In the genomic region with DNA sequence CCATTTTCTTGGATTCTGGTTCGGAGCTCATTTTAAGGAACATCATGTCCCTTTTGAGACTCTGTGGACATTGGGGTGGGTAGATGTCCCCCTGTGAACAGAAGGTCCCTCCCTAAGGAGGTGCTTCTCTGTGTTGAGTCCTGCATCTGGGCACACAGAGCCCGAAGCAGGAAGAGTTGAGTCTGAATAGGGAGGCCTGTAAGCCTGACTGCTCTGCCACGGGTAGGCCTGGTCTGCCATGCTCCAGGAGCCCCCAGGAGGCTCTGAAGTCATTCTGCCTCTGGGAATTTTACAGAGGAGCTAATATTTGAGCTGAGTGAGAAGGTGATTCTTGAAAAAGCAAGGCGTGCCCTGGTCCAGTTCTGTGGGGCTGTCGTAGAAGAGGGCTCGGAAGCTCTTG, we compare ENCODE assay signal across 10 cellular contexts. TPM values are rescaled to one million over a fixed set of nuclear protein-coding genes. Genes with fewer than 3 reads are reported as not detected.
DNase-seq lines count a peak whose midpoint lies in the region; ATAC-seq and TF ChIP-seq lines count a peak whose summit lies in the region.
"Had no signal": no experiment of that assay in that cellular context is flagged by ENCODE, and none has a peak within 500 bp of the region (broad histone marks: within the 10 kb centered on the region; RNA-seq: fewer than 3 reads in every experiment).

No MANE protein-coding gene starts in this region.

- H3K27ac Mint-ChIP-seq in HFFc6 (peak overlapping the region; percentile 98), memory B cell (peak overlapping the region; percentile 2)

- no peaks in the 10 kb centered on the region for H3K27me3 Mint-ChIP-seq in HFFc6 (ENCODE audit: insufficient read depth)
- no peaks in the 10 kb centered on the region for H3K27me3 Mint-ChIP-seq in memory B cell
- H3K27me3 Mint-ChIP-seq: activated CD4-positive, alpha-beta T cell treated with anti-CD3 and anti-CD28 coated beads, Interleukin-2, amount 10 ng/mL, durations not matched to agents 7 days and 5 days had no signal

- H3K36me3 ChIP-seq in ascending aorta (no peaks in the 10 kb centered on the region), suprapubic skin (no peaks in the 10 kb centered on the region)

- H3K36me3 Mint-ChIP-seq in HFFc6 (ENCODE audit: low read depth) (peaks cover 4% of the 10 kb centered on the region; the same call in 1 of the 2 replicates), memory B cell (no peaks in the 10 kb centered on the region)

- no peaks in the 10 kb centered on the region for H3K27me3 ChIP-seq in ascending aorta
- H3K27me3 ChIP-seq in suprapubic skin = no peaks in the 10 kb centered on the region

- H3K9me3 Mint-ChIP-seq in HFFc6 = no peaks in the 10 kb centered on the region
- no peaks in the 10 kb centered on the region for H3K9me3 Mint-ChIP-seq in memory B cell
- H3K9me3 Mint-ChIP-seq: activated CD4-positive, alpha-beta T cell treated with anti-CD3 and anti-CD28 coated beads, Interleukin-2, amount 10 ng/mL, durations not matched to agents 7 days and 5 days had no signal

- no peak for DNase-seq in HFFc6
- DNase-seq in ascending aorta (ENCODE audit: low spot score in 2 of 2) = no peak
- DNase-seq in memory B cell (ENCODE audit: low spot score in 2 of 2) = no peak
- no peak for DNase-seq in suprapubic skin (ENCODE audit: low spot score in 2 of 2)
- no peak for DNase-seq in nucleus accumbens (lab: John Stamatoyannopoulos, UW)
- DNase-seq in cerebellum (ENCODE audit: low spot score) = no peak
- no peak for DNase-seq in GM19238 (ENCODE audit: insufficient read length, low spot score)
- no peak for DNase-seq in stimulated activated CD4-positive, alpha-beta T cell treated with anti-CD3 and anti-CD28 coated beads, Interleukin-1b, Interleukin-23, amount 100 ng/mL, for 48 hours
- DNase-seq: activated CD4-positive, alpha-beta T cell treated with anti-CD3 and anti-CD28 coated beads, Interleukin-2, amount 10 ng/mL, durations not matched to agents 7 days and 5 days; erythroblast had no signal

- no peak for TF ChIP-seq EP300 in suprapubic skin (IDR thresholded peaks at IDR 0.05)

- H3K4me3 ChIP-seq in ascending aorta = no peak overlapping the region
- no peak overlapping the region for H3K4me3 ChIP-seq in suprapubic skin

- intact Hi-C loops in ascending aorta (cut with DNase I) = loop anchor here (2.0 kb wide), 1 partner anchor 51 kb away; the partner anchor contains the start of gene TENT4B

- no peak for TF ChIP-seq CTCF in HFFc6 (IDR thresholded peaks at IDR 0.05)
- no peak for TF ChIP-seq CTCF in ascending aorta (IDR thresholded peaks at IDR 0.05)
- no peak for TF ChIP-seq CTCF in suprapubic skin (IDR thresholded peaks at IDR 0.05)

- no peak for ATAC-seq in memory B cell (ENCODE audit: low read depth)

- H3K9me3 ChIP-seq in ascending aorta = no peaks in the 10 kb centered on the region
- H3K9me3 ChIP-seq in suprapubic skin = no peaks in the 10 kb centered on the region

- 87% methylated on average over 6 of the region's 6 CpGs for WGBS in suprapubic skin

- H3K4me3 Mint-ChIP-seq in HFFc6 (peak overlapping the region; percentile 86), memory B cell (no peak overlapping the region)
- H3K4me3 Mint-ChIP-seq: activated CD4-positive, alpha-beta T cell treated with anti-CD3 and anti-CD28 coated beads, Interleukin-2, amount 10 ng/mL, durations not matched to agents 7 days and 5 days had no signal

- H3K4me1 Mint-ChIP-seq in HFFc6 (ENCODE audit: low read depth) = peaks cover 92% of the 10 kb centered on the region
- peaks cover 24% of the 10 kb centered on the region for H3K4me1 Mint-ChIP-seq in memory B cell

- no peak for TF ChIP-seq POLR2A in suprapubic skin (IDR thresholded peaks at IDR 0.05)

- H3K27ac ChIP-seq in ascending aorta (peak overlapping the region; percentile 61), suprapubic skin (peak overlapping the region; percentile 49)

- H3K4me1 ChIP-seq in ascending aorta = peaks cover 12 to 46% of the 10 kb centered on the region in 2 donors
- peaks cover 52% of the 10 kb centered on the region for H3K4me1 ChIP-seq in suprapubic skin

RNA-seq across cellular contexts. Expression of gene TENT4B, which starts 50.6 kb away (rescaled TPM):
- 10 to 100 TPM; 19.4 to 23.0 (median 21.6) TPM for total RNA-seq in HFFc6 (2021; fragmentation: NEBNext Ultra II Directional; extraction: Animal tissue kit (Norgen Biotek cat#: 25700))
- total RNA-seq in ascending aorta = 38.1 TPM
- total RNA-seq in suprapubic skin = 10 to 100 TPM; 10.8 to 15.7 (median 12.9) TPM
- 19.2 TPM for total RNA-seq in cerebellum
